In genomic region chr11:111472228-111472627, GRCh38 we compare ENCODE assay signal across 31 cellular contexts. TPM values are rescaled to one million over a fixed set of nuclear protein-coding genes. Genes with fewer than 3 reads are reported as not detected.
"Had no signal": no experiment of that assay in that cellular context is flagged by ENCODE, and none has a peak within 500 bp of the region (broad histone marks: within the 10 kb centered on the region; RNA-seq: fewer than 3 reads in every experiment).

No MANE protein-coding gene starts in this region.

- H3K4me3 Mint-ChIP-seq: endodermal cell; naive thymus-derived CD8-positive, alpha-beta T cell; stimulated activated naive B cell treated with anti-CD40 and anti-IgM and Interleukin-4, amounts not matched to agents 10 μg/mL and 1 μg/mL and 100 μg/mL, for 72 hours; stimulated activated naive CD8-positive, alpha-beta T cell treated with anti-CD3 and anti-CD28 coated beads, Interleukin-15, amount 100 ng/mL, for 72 hours had no signal

- FAIRE-seq: endothelial cell of umbilical vein, frontal cortex had no signal

- H3K27ac Mint-ChIP-seq: endodermal cell; naive thymus-derived CD8-positive, alpha-beta T cell; stimulated activated naive B cell treated with anti-CD40 and anti-IgM and Interleukin-4, amounts not matched to agents 10 μg/mL and 1 μg/mL and 100 μg/mL, for 72 hours; stimulated activated naive CD8-positive, alpha-beta T cell treated with anti-CD3 and anti-CD28 coated beads, Interleukin-15, amount 100 ng/mL, for 72 hours had no signal

- H3K4me1 Mint-ChIP-seq: endodermal cell; stimulated activated naive B cell treated with anti-CD40 and anti-IgM and Interleukin-4, amounts not matched to agents 10 μg/mL and 1 μg/mL and 100 μg/mL, for 72 hours had no signal

- H3K27me3 Mint-ChIP-seq: stimulated activated naive CD8-positive, alpha-beta T cell treated with anti-CD3 and anti-CD28 coated beads, Interleukin-15, amount 100 ng/mL, for 72 hours had no signal

- H3K27ac ChIP-seq: coronary artery, heart left ventricle, neutrophil, psoas muscle, spleen, testis, tibial nerve had no signal

- H3K9me3 Mint-ChIP-seq: naive thymus-derived CD8-positive, alpha-beta T cell had no signal

- H3K4me1 ChIP-seq: psoas muscle, spleen, testis, tibial nerve had no signal

- DNase-seq: effector CD4-positive, alpha-beta T cell; endodermal cell; heart left ventricle; hippocampal formation; kidney glomerular epithelial cell; mucosa of descending colon; naive thymus-derived CD8-positive, alpha-beta T cell; psoas muscle; spleen; stimulated activated CD4-positive, alpha-beta T cell treated with anti-CD3 and anti-CD28 coated beads, Interleukin-15, amount 100 ng/mL, for 24 hours; stimulated activated CD4-positive, alpha-beta T cell treated with anti-CD3 and anti-CD28 coated beads, Interleukin-1b, Interleukin-23, amount 100 ng/mL, for 48 hours; stimulated activated CD4-positive, alpha-beta T cell treated with anti-CD3 and anti-CD28 coated beads, Interleukin-4, amount 100 ng/mL, for 24 hours; stimulated activated naive B cell treated with anti-CD40 and anti-IgM and Interleukin-4, amounts not matched to agents 10 μg/mL and 1 μg/mL and 100 μg/mL, for 72 hours; stimulated activated naive CD8-positive, alpha-beta T cell treated with anti-CD3 and anti-CD28 coated beads, Interleukin-15, amount 100 ng/mL, for 72 hours; testis had no signal

- H3K36me3 ChIP-seq: heart left ventricle, neutrophil, spleen, tibial nerve had no signal

- H3K36me3 Mint-ChIP-seq: naive thymus-derived CD8-positive, alpha-beta T cell; stimulated activated naive B cell treated with anti-CD40 and anti-IgM and Interleukin-4, amounts not matched to agents 10 μg/mL and 1 μg/mL and 100 μg/mL, for 72 hours had no signal

- H3K9me3 ChIP-seq: mucosa of descending colon, neutrophil, psoas muscle, testis, tibial nerve had no signal

- H3K4me3 ChIP-seq: coronary artery, heart left ventricle, mucosa of descending colon, psoas muscle, spleen, testis, tibial nerve had no signal

- H3K27me3 ChIP-seq: heart left ventricle, neutrophil, spleen, testis, tibial nerve had no signal

- ATAC-seq: heart left ventricle; left lobe of liver; mucosa of descending colon; naive thymus-derived CD8-positive, alpha-beta T cell; psoas muscle; sciatic nerve; stimulated activated naive B cell treated with anti-CD40 and anti-IgM and Interleukin-4, amounts not matched to agents 10 μg/mL and 1 μg/mL and 100 μg/mL, for 72 hours; stimulated activated naive CD8-positive, alpha-beta T cell treated with anti-CD3 and anti-CD28 coated beads, Interleukin-15, amount 100 ng/mL, for 72 hours had no signal

RNA-seq across cellular contexts. Expression of gene BTG4, which starts 40.0 kb away (rescaled TPM):
- total RNA-seq: dermis microvascular lymphatic vessel endothelial cell; endodermal cell; endothelial cell of umbilical vein; frontal cortex; glomerular endothelial cell; heart left ventricle; left lobe of liver; lower leg skin; mucosa of descending colon; naive thymus-derived CD8-positive, alpha-beta T cell; osteoblast; psoas muscle; sciatic nerve; skeletal muscle tissue; spleen; subcutaneous adipose tissue; tibial nerve; ureter had no signal
- polyA plus RNA-seq: endothelial cell of umbilical vein; esophagus; heart left ventricle; naive thymus-derived CD8-positive, alpha-beta T cell; neural cell; psoas muscle; spleen had no signal

RNA-seq across cellular contexts. Expression of gene HOATZ, which starts 42.4 kb away (rescaled TPM):
- total RNA-seq: dermis microvascular lymphatic vessel endothelial cell; endothelial cell of umbilical vein; frontal cortex; glomerular endothelial cell; heart left ventricle; left lobe of liver; lower leg skin; mucosa of descending colon; naive thymus-derived CD8-positive, alpha-beta T cell; osteoblast; psoas muscle; sciatic nerve; skeletal muscle tissue; spleen; subcutaneous adipose tissue; tibial nerve; ureter had no signal
- polyA plus RNA-seq: endothelial cell of umbilical vein; esophagus; heart left ventricle; naive thymus-derived CD8-positive, alpha-beta T cell; neural cell; psoas muscle; spleen had no signal
